In genomic region chr10:112295853-112296830, GRCh38 we compare ENCODE assay signal across 16 cellular contexts. TPM values are rescaled to one million over a fixed set of nuclear protein-coding genes. Genes with fewer than 3 reads are reported as not detected.
DNase-seq lines count a peak whose midpoint lies in the region; ATAC-seq and TF ChIP-seq lines count a peak whose summit lies in the region.
"Had no signal": no experiment of that assay in that cellular context is flagged by ENCODE, and none has a peak within 500 bp of the region (broad histone marks: within the 10 kb centered on the region; RNA-seq: fewer than 3 reads in every experiment).

No MANE protein-coding gene starts in this region.

- ATAC-seq in GM21390 (IDR thresholded peaks at IDR 0.05; ENCODE audit: unreplicated experiment) (no peak), GM21526 (IDR thresholded peaks at IDR 0.05; ENCODE audit: low FRiP score, unreplicated experiment) (no peak)

- H2BK12ac ChIP-seq in neuronal stem cell (ENCODE audit: low read length), result no peak overlapping the region

- H3K18ac ChIP-seq in neuronal stem cell (ENCODE audit: low read length), result no peak overlapping the region

- no peak overlapping the region for H2BK5ac ChIP-seq in neuronal stem cell (ENCODE audit: low read length)

- no peak overlapping the region for H3K9ac ChIP-seq in neuronal stem cell (ENCODE audit: low read depth, low read length, poor library complexity)
- H3K9ac ChIP-seq: BLaER1 treated with 17β-estradiol and CSF1 and Interleukin-3, amounts not matched to agents 10 nM and 100 nM; neural progenitor cell had no signal

- H2AK5ac ChIP-seq in neuronal stem cell (ENCODE audit: low read depth, low read length), result no peak overlapping the region

- H4K91ac ChIP-seq in neuronal stem cell (ENCODE audit: low read depth, low read length, poor library complexity), result no peak overlapping the region

- H3K23ac ChIP-seq in neuronal stem cell (ENCODE audit: low read depth, low read length, poor library complexity), result no peak overlapping the region

- H3K27ac Mint-ChIP-seq in HFFc6, result peak overlapping the region; percentile 13; the same call in 1 of the 2 replicates
- H3K27ac Mint-ChIP-seq: IgD-negative memory B cell, neural progenitor cell had no signal

- no peaks in the 10 kb centered on the region for H3K9me3 Mint-ChIP-seq in HFFc6
- H3K9me3 Mint-ChIP-seq: IgD-negative memory B cell, neural progenitor cell had no signal

- no peak overlapping the region for H2BK15ac ChIP-seq in neuronal stem cell (ENCODE audit: low read length)

- no peak overlapping the region for H3K4me3 ChIP-seq in neuronal stem cell (ENCODE audit: low read length in 2 of 2)
- H3K4me3 ChIP-seq: BLaER1 treated with 17β-estradiol and CSF1 and Interleukin-3, amounts not matched to agents 10 nM and 100 nM; lung; neural progenitor cell had no signal

- no peak overlapping the region for H2BK120ac ChIP-seq in neuronal stem cell (ENCODE audit: low read depth, low read length)

- no peak overlapping the region for H3K14ac ChIP-seq in neuronal stem cell (ENCODE audit: low read length)

- peaks cover 18% of the 10 kb centered on the region for H3K4me1 Mint-ChIP-seq in HFFc6 (ENCODE audit: low read depth)
- H3K4me1 Mint-ChIP-seq: IgD-negative memory B cell had no signal

- no peaks in the 10 kb centered on the region for H3K36me3 Mint-ChIP-seq in HFFc6 (ENCODE audit: low read depth)
- H3K36me3 Mint-ChIP-seq: IgD-negative memory B cell, neural progenitor cell had no signal

- H3K9me3 ChIP-seq in neuronal stem cell (replicated peaks in 1 of 2; ENCODE audit: control insufficient read depth in 2 of 2, insufficient read depth in 1 of 2, low read depth in 1 of 2, low read length in 2 of 2), result no peaks in the 10 kb centered on the region
- H3K9me3 ChIP-seq: BLaER1 treated with 17β-estradiol and CSF1 and Interleukin-3, amounts not matched to agents 10 nM and 100 nM had no signal

- DNase-seq in AG08396 (ENCODE audit: low spot score) (peak; percentile 27), HFFc6 (peak; percentile 63), fibroblast of the conjunctiva (ENCODE audit: low read depth) (peak; percentile 8), neuronal stem cell (ENCODE audit: low spot score) (no peak), T-helper 2 cell (no peak)
- no peak for DNase-seq in stimulated activated CD4-positive, alpha-beta T cell treated with anti-CD3 and anti-CD28 coated beads, Interleukin-2, amount 100 ng/mL, for 24 hours
- DNase-seq: activated naive CD4-positive, alpha-beta T cell treated with Interleukin-2 at 50 U/mL for 16 hours; hippocampal formation; NCI-H1105; WERI-Rb-1 had no signal

- peaks cover 3 to 5% of the 10 kb centered on the region in 2 donors for H3K4me1 ChIP-seq in neuronal stem cell (ENCODE audit: control insufficient read depth in 2 of 2, insufficient read depth in 1 of 2, low read depth in 1 of 2, low read length in 2 of 2)

- H3K36me3 ChIP-seq in neuronal stem cell (replicated peaks in 1 of 2; ENCODE audit: control insufficient read depth in 2 of 2, insufficient read depth in 2 of 2, low read length in 2 of 2), result no peaks in the 10 kb centered on the region
- H3K36me3 ChIP-seq: BLaER1 treated with 17β-estradiol and CSF1 and Interleukin-3, amounts not matched to agents 10 nM and 100 nM; neural progenitor cell; WERI-Rb-1 had no signal

- peak overlapping the region; percentile 35 for H3K4me3 Mint-ChIP-seq in HFFc6
- H3K4me3 Mint-ChIP-seq: IgD-negative memory B cell, neural progenitor cell had no signal

- H4K8ac ChIP-seq in neuronal stem cell (ENCODE audit: low read depth, low read length), result no peak overlapping the region

- H3K79me1 ChIP-seq in neuronal stem cell (ENCODE audit: low read depth, low read length), result no peaks in the 10 kb centered on the region

- H2AFZ ChIP-seq in neuronal stem cell (ENCODE audit: low read length), result peak overlapping the region; percentile 51
- H2AFZ ChIP-seq: neural progenitor cell had no signal

- no peaks in the 10 kb centered on the region for H3K27me3 ChIP-seq in neuronal stem cell (ENCODE audit: control insufficient read depth in 3 of 3, insufficient read depth in 3 of 3, low read depth in 1 of 3, low read length in 3 of 3)
- H3K27me3 ChIP-seq: BLaER1 treated with 17β-estradiol and CSF1 and Interleukin-3, amounts not matched to agents 10 nM and 100 nM; neural progenitor cell had no signal

- H3K4ac ChIP-seq in neuronal stem cell (ENCODE audit: low read length), result no peak overlapping the region

- H3K27ac ChIP-seq in neuronal stem cell (replicated peaks; ENCODE audit: low read length), result no peak overlapping the region
- H3K27ac ChIP-seq: BLaER1 treated with 17β-estradiol and CSF1 and Interleukin-3, amounts not matched to agents 10 nM and 100 nM; neural progenitor cell; WERI-Rb-1 had no signal

- TF ChIP-seq CTCF in HFFc6 (IDR thresholded peaks at IDR 0.05), result no peak

- WGBS in neuronal stem cell (ENCODE audit: extremely low coverage in 2 of 2, insufficient read length in 2 of 2, insufficient replicate concordance in 1 of 2), 2 donors, result no CpG with 5 or more reads among the region's 8 CpGs

- peaks cover 18% of the 10 kb centered on the region for H3K27me3 Mint-ChIP-seq in HFFc6 (ENCODE audit: insufficient read depth)
- H3K27me3 Mint-ChIP-seq: IgD-negative memory B cell had no signal

- no peak overlapping the region for H3K4me2 ChIP-seq in neuronal stem cell (ENCODE audit: insufficient read depth, low read length, poor library complexity, severe bottlenecking)
- H3K4me2 ChIP-seq: neural progenitor cell had no signal

RNA-seq across cellular contexts. Expression of gene TECTB, which starts 12.9 kb away (rescaled TPM):
- total RNA-seq in HFFc6 (2021; fragmentation: NEBNext Ultra II Directional; extraction: Animal tissue kit (Norgen Biotek cat#: 25700)), result not detected
- not detected for polyA plus RNA-seq in neuronal stem cell (2013, experiment 1 of 2)
- not detected for polyA plus RNA-seq in neuronal stem cell (2013, experiment 2 of 2)
- total RNA-seq: lung had no signal
- polyA plus RNA-seq: IgD-negative memory B cell, lung had no signal

Comparison
In these comparisons a context has a peak if more than half of its experiments do, and no peak if none do; other contexts are left out.
1. DNase-seq: peak in AG08396 (single experiment), HFFc6 (single experiment) and fibroblast of the conjunctiva (single experiment); none in neuronal stem cell (single experiment), T-helper 2 cell (0 of 5) and stimulated activated CD4-positive, alpha-beta T cell treated with anti-CD3 and anti-CD28 coated beads, Interleukin-2, amount 100 ng/mL, for 24 hours (0 of 2).